14 cellular contexts compared by ENCODE assay signal in the genomic region with DNA sequence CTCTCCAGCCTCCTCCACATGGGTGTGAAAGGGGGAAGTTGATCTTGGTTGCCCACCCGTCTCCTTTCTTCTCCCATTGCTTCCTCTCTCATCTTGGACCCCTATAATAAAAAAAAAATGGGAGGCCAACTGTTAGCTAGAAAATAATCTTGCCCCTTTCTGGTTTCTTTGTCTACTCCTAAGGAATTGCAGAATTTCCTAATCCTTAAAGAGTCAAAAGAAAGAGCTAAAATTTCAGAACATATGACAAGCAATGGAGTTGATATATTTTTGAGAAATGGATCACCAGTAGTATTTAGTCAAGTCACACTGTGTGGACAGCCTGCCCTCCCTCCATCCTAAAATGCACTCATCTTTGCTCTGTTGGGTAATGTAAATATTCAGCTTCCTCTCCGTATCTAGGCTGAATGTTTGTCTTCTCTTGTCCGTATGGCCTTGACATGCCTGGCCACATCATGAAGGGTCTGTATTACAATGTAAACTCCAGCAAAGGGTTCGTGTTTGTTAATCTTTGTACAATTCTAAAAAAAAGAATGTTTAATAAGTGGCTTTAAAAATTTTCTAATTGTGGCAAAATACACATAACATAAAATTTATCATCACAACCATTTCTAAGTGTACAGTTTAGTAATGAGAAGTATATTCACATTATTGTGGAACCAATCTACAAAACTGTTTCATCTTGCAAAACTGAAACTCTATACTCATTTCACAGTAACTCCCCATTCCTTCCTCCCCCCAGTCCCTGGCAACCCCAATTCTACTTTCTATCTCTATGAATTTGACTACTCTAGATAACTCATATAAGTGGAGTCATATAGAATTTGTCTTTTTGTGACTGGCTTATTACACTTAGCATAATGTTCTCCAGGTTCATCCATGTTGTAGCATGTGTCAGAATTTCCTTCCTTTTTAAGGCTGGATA.
"Had no signal": no experiment of that assay in that cellular context is flagged by ENCODE, and none has a peak within 500 bp of the region (broad histone marks: within the 10 kb centered on the region; RNA-seq: fewer than 3 reads in every experiment).

No MANE protein-coding gene starts in this region.

- H3K27ac ChIP-seq: epithelial cell of prostate, neutrophil had no signal

- ATAC-seq: natural killer cell had no signal

- DNase-seq: activated CD4-positive, CD25-positive, alpha-beta regulatory T cell; activated naive CD4-positive, alpha-beta T cell treated with Interleukin-2 at 50 U/mL for 16 hours; activated T-cell treated with anti-CD3 and anti-CD28 coated beads for 4 hours; anterior cingulate cortex; cerebellar nuclear complex; effector memory CD4-positive, alpha-beta T cell; foreskin melanocyte; kidney glomerular epithelial cell; mesendoderm; natural killer cell; stimulated activated CD4-positive, alpha-beta T cell treated with anti-CD3 and anti-CD28 coated beads, Interleukin-12 subunit alpha, Interleukin-12 subunit beta, amount 100 ng/mL, for 4 hours; stimulated activated CD4-positive, alpha-beta T cell treated with anti-CD3 and anti-CD28 coated beads, Interleukin-2, amount 100 ng/mL, for 24 hours had no signal

- H3K36me3 ChIP-seq: neutrophil had no signal

- H3K27me3 ChIP-seq: neutrophil had no signal
